8 cellular contexts compared by ENCODE assay signal in the genomic region with DNA sequence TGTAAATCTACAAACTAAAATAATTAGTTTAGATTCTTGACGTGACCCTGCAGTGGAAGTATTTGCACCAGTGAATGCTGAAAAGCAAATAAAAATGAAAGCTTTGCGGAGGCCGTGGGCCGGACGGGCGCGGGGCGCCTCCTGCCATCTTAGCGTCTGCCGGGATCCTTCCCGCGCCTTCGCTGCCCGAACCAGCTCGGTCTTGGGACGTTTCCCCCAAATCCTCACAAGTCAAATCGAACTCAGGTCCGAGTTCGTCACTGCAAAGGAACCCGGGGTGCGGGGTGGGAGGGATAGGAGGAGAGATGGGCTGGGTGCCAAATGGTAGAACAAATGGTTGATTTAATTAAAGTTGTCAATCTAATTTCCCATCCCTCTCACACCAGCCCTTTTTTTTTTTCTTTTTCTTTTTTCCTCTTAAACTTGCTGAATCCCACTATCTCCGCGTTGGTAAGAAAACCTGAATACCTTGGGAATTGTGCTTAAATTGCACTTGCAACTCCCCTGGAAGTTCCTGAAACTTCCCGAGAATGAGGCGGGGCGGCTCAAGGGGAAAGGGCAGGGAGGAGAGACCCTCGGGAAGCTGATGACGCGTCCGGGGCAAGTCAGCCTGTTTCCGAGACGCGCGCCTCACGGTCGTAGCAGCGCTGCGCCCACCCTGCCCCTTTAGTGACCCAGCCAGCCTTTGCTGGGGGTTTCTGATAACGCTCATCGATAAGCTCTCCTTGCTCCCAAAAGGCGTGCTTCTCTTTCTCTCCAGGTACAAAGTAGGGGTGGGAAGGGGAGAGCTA. TPM values are rescaled to one million over a fixed set of nuclear protein-coding genes. Genes with fewer than 3 reads are reported as not detected.
A peak's percentile ranks its signal among the peaks of the same experiment; 100 is the strongest.
DNase-seq lines count a peak whose midpoint lies in the region; ATAC-seq and TF ChIP-seq lines count a peak whose summit lies in the region.

No MANE protein-coding gene starts in this region.

- peak overlapping the region; percentile 52 for H3K4me3 ChIP-seq in CD8-positive, alpha-beta memory T cell (ENCODE audit: low read length)
- H3K4me3 ChIP-seq in smooth muscle cell, result peak overlapping the region; percentile 96

- H3K27ac Mint-ChIP-seq in CD8-positive, alpha-beta memory T cell, result peak overlapping the region in 2 of 8 donors; percentile 36 to 41
- no peak overlapping the region for H3K27ac Mint-ChIP-seq in MCF 10A (ENCODE audit: low read depth, unreplicated experiment)

- H3K27me3 ChIP-seq in CD8-positive, alpha-beta memory T cell (ENCODE audit: insufficient read depth, low read length, poor library complexity, severe bottlenecking), result no peaks in the 10 kb centered on the region
- no peaks in the 10 kb centered on the region for H3K27me3 ChIP-seq in smooth muscle cell (ENCODE audit: low read depth)

- intact Hi-C loops in MCF 10A (cut with micrococcal nuclease), result no loop called here

- peak overlapping the region; percentile 96 for H3K4me2 ChIP-seq in smooth muscle cell

- peaks cover 18 to 22% (median 21%) of the 10 kb centered on the region in 3 donors for H3K4me1 Mint-ChIP-seq in CD8-positive, alpha-beta memory T cell
- peaks cover 7% of the 10 kb centered on the region for H3K4me1 Mint-ChIP-seq in MCF 10A (ENCODE audit: insufficient read depth, unreplicated experiment)

- no peak for DNase-seq in CD8-positive, alpha-beta memory T cell
- DNase-seq in NCI-H226 (peak; percentile 21), MCF 10A (ENCODE audit: unreplicated experiment) (no peak), iris pigment epithelial cell (ENCODE audit: low read depth) (peak; percentile 57), smooth muscle cell (lab: John Stamatoyannopoulos, UW; ENCODE audit: unreplicated experiment) (no peak), cerebellar nuclear complex (lab: John Stamatoyannopoulos, UW) (no peak)

- peak overlapping the region; percentile 91 for H3K9ac ChIP-seq in smooth muscle cell (ENCODE audit: low read depth)

- peaks cover 14% of the 10 kb centered on the region for H3K4me1 ChIP-seq in CD8-positive, alpha-beta memory T cell (ENCODE audit: insufficient read depth, low read length)
- H3K4me1 ChIP-seq in smooth muscle cell (ENCODE audit: low read depth), result peaks cover 63% of the 10 kb centered on the region

- no peak for ATAC-seq in HG02870 (IDR thresholded peaks at IDR 0.05; ENCODE audit: unreplicated experiment)
- ATAC-seq in GM18519 (IDR thresholded peaks at IDR 0.05; ENCODE audit: low FRiP score, unreplicated experiment), result no peak

- H3K36me3 ChIP-seq in CD8-positive, alpha-beta memory T cell (ENCODE audit: insufficient read depth, low read length), result no peaks in the 10 kb centered on the region
- no peaks in the 10 kb centered on the region for H3K36me3 ChIP-seq in smooth muscle cell (ENCODE audit: low read depth)

- peaks cover 87% of the 10 kb centered on the region for H3K79me2 ChIP-seq in smooth muscle cell (ENCODE audit: low read depth)

- TF ChIP-seq CTCF in MCF 10A (IDR thresholded peaks at IDR 0.05; ENCODE audit: unreplicated experiment) (no peak), smooth muscle cell (IDR thresholded peaks at IDR 0.05; ENCODE audit: borderline replicate concordance, insufficient read depth, poor library complexity, severe bottlenecking) (no peak)

- H3K9me3 ChIP-seq in CD8-positive, alpha-beta memory T cell (ENCODE audit: low read length), result no peaks in the 10 kb centered on the region
- H3K9me3 ChIP-seq in smooth muscle cell (replicated peaks; ENCODE audit: low read depth), result no peaks in the 10 kb centered on the region

- CTCF ChIA-PET in CD8-positive, alpha-beta memory T cell (lab: Charles Lee), result no interaction called here
- CTCF ChIA-PET in MCF 10A (lab: Yijun Ruan, JAX), result interaction anchor here (0.7 to 0.8 kb wide), 2 partner anchors 412 to 523 kb away, joined by 3 read pairs; no protein-coding TSS in a partner anchor

- H3K4me3 Mint-ChIP-seq in CD8-positive, alpha-beta memory T cell, result peak overlapping the region; percentile 46 to 79 (median 75)
- H3K4me3 Mint-ChIP-seq in MCF 10A (ENCODE audit: unreplicated experiment), result peak overlapping the region; percentile 65

- H3F3A ChIP-seq in smooth muscle cell (ENCODE audit: low read depth), result peaks cover 25% of the 10 kb centered on the region

- POLR2A ChIA-PET in CD8-positive, alpha-beta memory T cell (lab: Charles Lee), result no interaction called here
- POLR2A ChIA-PET in MCF 10A (lab: Yijun Ruan, JAX), result interaction anchor here (1.2 kb wide), 1 partner anchor 596 kb away, joined by 9 read pairs; no protein-coding TSS in a partner anchor

- H3K27ac ChIP-seq in CD8-positive, alpha-beta memory T cell (ENCODE audit: low read depth, low read length), result no peak overlapping the region
- peak overlapping the region; percentile 91 for H3K27ac ChIP-seq in smooth muscle cell (ENCODE audit: low read depth)

- WGBS in smooth muscle cell (ENCODE audit: low lambda C conversion rate), result under 1% methylated on average over 40 of the region's 41 CpGs

- BruUV-seq in MCF 10A (replicated peaks; lab: Mats Ljungman, UMichigan), result no TSS peak

- H3K9me3 Mint-ChIP-seq in CD8-positive, alpha-beta memory T cell, result no peaks in the 10 kb centered on the region
- no peaks in the 10 kb centered on the region for H3K9me3 Mint-ChIP-seq in MCF 10A (ENCODE audit: unreplicated experiment)

- H3K36me3 Mint-ChIP-seq in CD8-positive, alpha-beta memory T cell, result no peaks in the 10 kb centered on the region
- H3K36me3 Mint-ChIP-seq in MCF 10A (ENCODE audit: insufficient read depth, unreplicated experiment), result no peaks in the 10 kb centered on the region

- H3K27me3 Mint-ChIP-seq in CD8-positive, alpha-beta memory T cell, result peaks cover 30 to 48% of the 10 kb centered on the region in 2 donors
- no peaks in the 10 kb centered on the region for H3K27me3 Mint-ChIP-seq in MCF 10A (ENCODE audit: insufficient read depth, unreplicated experiment)

- H4K20me1 ChIP-seq in smooth muscle cell (ENCODE audit: low read depth), result peaks cover 64% of the 10 kb centered on the region

- peak overlapping the region; percentile 76 for H2AFZ ChIP-seq in smooth muscle cell (ENCODE audit: low read depth)

RNA-seq across cellular contexts. Expression of a gene that starts 1.7 kb away (rescaled TPM):
- total RNA-seq in CD8-positive, alpha-beta memory T cell, result not detected
- not detected for polyA plus RNA-seq in CD8-positive, alpha-beta memory T cell
- total RNA-seq in MCF 10A (2022), result not detected in 2 replicates
- 834 and 905 TPM in 2 replicates for total RNA-seq in smooth muscle cell
- 184 and 204 TPM in 2 replicates for polyA plus RNA-seq in smooth muscle cell

Comparison
In these comparisons a context has a peak if more than half of its experiments do, and no peak if none do; other contexts are left out.
1. DNase-seq: peak in NCI-H226 (single experiment) and iris pigment epithelial cell (single experiment); none in CD8-positive, alpha-beta memory T cell (0 of 5), MCF 10A (single experiment), smooth muscle cell (single experiment) and cerebellar nuclear complex (0 of 2).
2. RNA of a gene that starts 1.7 kb away (total RNA-seq): 834 to 905 TPM in smooth muscle cell; not detected in MCF 10A and not detected in CD8-positive, alpha-beta memory T cell; every median in the first group is over 100 times any median in the second.